8 cellular contexts compared by ENCODE assay signal in genomic region chr1:226702957-226703831, GRCh38. TPM values are rescaled to one million over a fixed set of nuclear protein-coding genes. Genes with fewer than 3 reads are reported as not detected.
DNase-seq lines count a peak whose midpoint lies in the region; ATAC-seq and TF ChIP-seq lines count a peak whose summit lies in the region.

No MANE protein-coding gene starts in this region.

- peak overlapping the region; percentile 75 for H3K27ac Mint-ChIP-seq in neural progenitor cell

- peak; percentile 65 for DNase-seq in CMK (ENCODE audit: low read depth)
- DNase-seq in HL-60 (ENCODE audit: low read depth in 1 of 2, low spot score in 1 of 2): peak; percentile 43 to 57
- DNase-seq in RWPE2 (ENCODE audit: low spot score): no peak
- peak; percentile 83 for DNase-seq in activated gamma-delta T cell (lab: John Stamatoyannopoulos, UW)
- no peak for DNase-seq in foreskin keratinocyte
- DNase-seq in neural progenitor cell (ENCODE audit: low spot score): peak; percentile 85
- DNase-seq in substantia nigra (lab: John Stamatoyannopoulos, UW): peak in 41 of 49 donors; percentile 34 to 88 (median 66)

- TF ChIP-seq CTCF in HL-60 (IDR thresholded peaks at IDR 0.05; ENCODE audit: insufficient read depth, low read length) (no peak), RWPE2 (IDR thresholded peaks at IDR 0.05; ENCODE audit: poor library complexity, severe bottlenecking) (no peak), foreskin keratinocyte (conservative IDR thresholded peaks at IDR 0.05) (peak; percentile 2), neural progenitor cell (IDR thresholded peaks at IDR 0.05) (peak; percentile 3)

- H3K36me3 Mint-ChIP-seq in neural progenitor cell: peaks cover 14% of the 10 kb centered on the region

- H3K36me3 ChIP-seq in RWPE2 (ENCODE audit: low read depth): no peaks in the 10 kb centered on the region
- no peaks in the 10 kb centered on the region for H3K36me3 ChIP-seq in neural progenitor cell

- peak overlapping the region; percentile 96 for H2AFZ ChIP-seq in neural progenitor cell (replicated peaks)

- peak overlapping the region; percentile 52 for H3K4me3 ChIP-seq in HL-60 (replicated peaks; ENCODE audit: insufficient read depth, low read length)
- H3K4me3 ChIP-seq in RWPE2 (ENCODE audit: severe bottlenecking): peak overlapping the region; percentile 47
- H3K4me3 ChIP-seq in neural progenitor cell: peak overlapping the region; percentile 41

- no peaks in the 10 kb centered on the region for H4K20me1 ChIP-seq in neural progenitor cell (ENCODE audit: low read depth)

- H3K4me3 Mint-ChIP-seq in neural progenitor cell: peak overlapping the region; percentile 78

- H3K79me2 ChIP-seq in neural progenitor cell (ENCODE audit: low read depth): no peaks in the 10 kb centered on the region

- H3K27me3 ChIP-seq in HL-60 (ENCODE audit: insufficient read depth, poor library complexity, severe bottlenecking) (no peaks in the 10 kb centered on the region), RWPE2 (ENCODE audit: insufficient read depth, poor library complexity, severe bottlenecking) (no peaks in the 10 kb centered on the region), foreskin keratinocyte (no peaks in the 10 kb centered on the region), neural progenitor cell (peaks cover 11% of the 10 kb centered on the region)

- no peak overlapping the region for H3K9ac ChIP-seq in neural progenitor cell

- peak; percentile 81 for ATAC-seq in GM19455 (IDR thresholded peaks at IDR 0.05; ENCODE audit: unreplicated experiment)
- peak; percentile 54 for ATAC-seq in RWPE2 (ENCODE audit: low read depth)
- peak; percentile 65 for ATAC-seq in foreskin keratinocyte

- H3K4me1 Mint-ChIP-seq in neural progenitor cell: peaks cover 25% of the 10 kb centered on the region

- H3K27me3 Mint-ChIP-seq in neural progenitor cell (ENCODE audit: insufficient read depth, low read depth): peaks cover 5% of the 10 kb centered on the region

- no peaks in the 10 kb centered on the region for H3K9me3 ChIP-seq in RWPE2 (ENCODE audit: severe bottlenecking)
- no peaks in the 10 kb centered on the region for H3K9me3 ChIP-seq in neural progenitor cell (ENCODE audit: low read depth)

- no peaks in the 10 kb centered on the region for H3K9me3 Mint-ChIP-seq in neural progenitor cell

- H3F3A ChIP-seq in neural progenitor cell (ENCODE audit: low read depth): peaks cover 11% of the 10 kb centered on the region

- H3K4me2 ChIP-seq in neural progenitor cell: peak overlapping the region; percentile 65

- no peaks in the 10 kb centered on the region for H3K4me1 ChIP-seq in RWPE2 (ENCODE audit: insufficient read depth, poor library complexity, severe bottlenecking)
- H3K4me1 ChIP-seq in foreskin keratinocyte: peaks cover 15% of the 10 kb centered on the region
- peaks cover 2% of the 10 kb centered on the region for H3K4me1 ChIP-seq in neural progenitor cell

- peak overlapping the region; percentile 92 for H3K27ac ChIP-seq in HL-60 (replicated peaks)
- H3K27ac ChIP-seq in RWPE2 (ENCODE audit: poor library complexity, severe bottlenecking): peak overlapping the region; percentile 36
- H3K27ac ChIP-seq in foreskin keratinocyte: peak overlapping the region; percentile 92
- no peak overlapping the region for H3K27ac ChIP-seq in neural progenitor cell
- H3K27ac ChIP-seq in substantia nigra (ENCODE audit: low read depth, low read length, poor library complexity, severe bottlenecking): peak overlapping the region; percentile 92

RNA-seq across cellular contexts. Expression of gene ITPKB, which starts 35.9 kb away (rescaled TPM):
- total RNA-seq in foreskin keratinocyte: 11.7 and 11.9 TPM in 2 replicates
- polyA plus RNA-seq in foreskin keratinocyte: 3.5 and 3.9 TPM in 2 replicates
- 1.6 and 4.5 TPM in 2 replicates for total RNA-seq in neural progenitor cell (ENCODE audit: low replicate concordance)

Comparison
In these comparisons a context has a peak if more than half of its experiments do, and no peak if none do; other contexts are left out.
1. DNase-seq: peak in CMK (single experiment), HL-60 (2 of 2), activated gamma-delta T cell (single experiment), neural progenitor cell (single experiment) and substantia nigra (41 of 49); none in RWPE2 (single experiment) and foreskin keratinocyte (0 of 2).
2. CTCF ChIP-seq: peak in foreskin keratinocyte (single experiment) and neural progenitor cell (single experiment); none in HL-60 (single experiment) and RWPE2 (single experiment).
3. Peak in every context shown above with its lines, with median percentiles within 50 percentile points of each other: ATAC-seq and H3K4me3 ChIP-seq.